Comparison of ENCODE assay signal across 10 cellular contexts in the genomic region with DNA sequence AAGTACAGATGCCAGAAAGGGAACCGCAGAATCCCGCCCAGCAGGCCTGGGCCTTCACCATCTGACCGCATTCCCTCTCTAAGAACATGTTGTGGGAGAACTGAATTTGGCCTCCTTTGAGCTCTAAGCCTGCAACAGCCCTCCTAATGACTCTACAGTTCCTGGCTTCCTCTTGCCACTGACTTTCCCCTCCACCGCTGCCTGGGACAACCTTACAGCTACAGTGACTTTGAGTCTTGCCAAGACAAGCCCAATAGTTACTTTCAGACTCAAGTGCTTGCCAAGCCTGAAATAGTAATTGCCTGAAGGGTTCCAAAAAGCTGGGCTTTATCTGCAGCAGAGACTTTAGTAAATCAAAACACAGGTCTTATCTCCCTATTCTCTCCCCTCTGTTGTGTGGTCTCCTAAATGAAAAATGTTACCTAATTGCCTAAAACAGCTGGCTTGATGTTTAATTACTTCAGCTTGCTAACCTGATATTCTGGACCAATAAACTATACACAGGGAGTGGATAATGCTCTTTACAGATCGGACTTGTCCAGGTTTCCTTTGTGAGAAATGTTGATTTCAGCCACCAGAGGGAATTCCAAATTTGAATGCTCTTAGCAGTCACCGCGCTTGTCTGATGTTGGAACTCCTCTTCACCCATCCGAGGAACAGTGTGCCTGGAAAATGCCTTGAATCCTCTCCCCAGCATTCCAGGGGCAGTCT.
DNase-seq lines count a peak whose midpoint lies in the region; ATAC-seq, FAIRE-seq and TF ChIP-seq lines count a peak whose summit lies in the region.
"Had no signal": no experiment of that assay in that cellular context is flagged by ENCODE, and none has a peak within 500 bp of the region (broad histone marks: within the 10 kb centered on the region; RNA-seq: fewer than 3 reads in every experiment).

No MANE protein-coding gene starts in this region.

- TF ChIP-seq EP300 in A549 (IDR thresholded peaks at IDR 0.05) (no peak), esophagus muscularis mucosa (IDR thresholded peaks at IDR 0.05) (no peak)

- H3K9me3 ChIP-seq in A549 (no peaks in the 10 kb centered on the region), esophagus muscularis mucosa (no peaks in the 10 kb centered on the region), mucosa of descending colon (no peaks in the 10 kb centered on the region)
- H3K9me3 ChIP-seq: BLaER1 treated with 17β-estradiol and CSF1 and Interleukin-3, amounts not matched to agents 10 nM and 100 nM had no signal

- DNase-seq in A549 (ENCODE audit: low read depth in 1 of 2, low spot score in 1 of 2) (no peak), NCI-H69 (lab: John Stamatoyannopoulos, UW) (peak; percentile 52), esophagus muscularis mucosa (ENCODE audit: extremely low spot score) (no peak), mucosa of descending colon (no peak), T-helper 2 cell (no peak)
- no peak for DNase-seq in stimulated activated CD4-positive, alpha-beta T cell treated with anti-CD3 and anti-CD28 coated beads, Interleukin-1b, Interleukin-23, amount 100 ng/mL, for 48 hours
- DNase-seq: activated naive CD4-positive, alpha-beta T cell treated with anti-CD3 and anti-CD28 coated beads, Interleukin-2, amount 50 U/mL, for 16 hours had no signal

- TF ChIP-seq CTCF in A549 (IDR thresholded peaks at IDR 0.05) = no peak
- peak in 2 of 3 experiments; percentile 16 to 42 for TF ChIP-seq CTCF in esophagus muscularis mucosa (IDR thresholded peaks at IDR 0.05)
- no peak for TF ChIP-seq CTCF in mucosa of descending colon (IDR thresholded peaks at IDR 0.05)

- no peak for TF ChIP-seq RAD21 in A549 (conservative IDR thresholded peaks at IDR 0.05 in 1 of 2, IDR thresholded peaks at IDR 0.05 in 1 of 2)

- no peaks in the 10 kb centered on the region for H3K27me3 ChIP-seq in esophagus muscularis mucosa
- H3K27me3 ChIP-seq: BLaER1 treated with 17β-estradiol and CSF1 and Interleukin-3, amounts not matched to agents 10 nM and 100 nM had no signal

- H3K36me3 ChIP-seq in esophagus muscularis mucosa (no peaks in the 10 kb centered on the region), mucosa of descending colon (ENCODE audit: low read depth) (no peaks in the 10 kb centered on the region)
- H3K36me3 ChIP-seq: BLaER1 treated with 17β-estradiol and CSF1 and Interleukin-3, amounts not matched to agents 10 nM and 100 nM had no signal

- intact Hi-C loops in esophagus muscularis mucosa (cut with DNase I) = no loop called here
- intact Hi-C loops in mucosa of descending colon (cut with DNase I, micrococcal nuclease) = no loop called here

- peak overlapping the region in 1 of 2 experiments; percentile 32; a peak in 1 of 6 replicates for H3K27ac ChIP-seq in A549
- H3K27ac ChIP-seq in esophagus muscularis mucosa (replicated peaks in 1 of 4) = peak overlapping the region; percentile 73 to 82 (median 76)
- H3K27ac ChIP-seq: BLaER1 treated with 17β-estradiol and CSF1 and Interleukin-3, amounts not matched to agents 10 nM and 100 nM had no signal

- H3K4me1 ChIP-seq in A549 (peaks cover 14% of the 10 kb centered on the region; the same call in 2 of the 3 replicates), esophagus muscularis mucosa (peaks cover 22 to 56% (median 42%) of the 10 kb centered on the region in 4 donors), mucosa of descending colon (ENCODE audit: low read depth) (no peaks in the 10 kb centered on the region)

- TF ChIP-seq POLR2A in A549 (IDR thresholded peaks at IDR 0.05; ENCODE audit: low read length) = no peak
- no peak for TF ChIP-seq POLR2A in esophagus muscularis mucosa (IDR thresholded peaks at IDR 0.05; ENCODE audit: low read depth)

- H3K4me3 ChIP-seq in A549 = no peak overlapping the region
- no peak overlapping the region for H3K4me3 ChIP-seq in esophagus muscularis mucosa
- H3K4me3 ChIP-seq in mucosa of descending colon = no peak overlapping the region
- H3K4me3 ChIP-seq: BLaER1 treated with 17β-estradiol and CSF1 and Interleukin-3, amounts not matched to agents 10 nM and 100 nM had no signal

- ATAC-seq in A549 (no peak), mucosa of descending colon (peak; percentile 48), GM19023 (IDR thresholded peaks at IDR 0.05; ENCODE audit: unreplicated experiment) (no peak), GM21619 (IDR thresholded peaks at IDR 0.05; ENCODE audit: unreplicated experiment) (no peak)

- H3K4me2 ChIP-seq in A549 = no peak overlapping the region
- H3K4me2 ChIP-seq: BLaER1 treated with 17β-estradiol and CSF1 and Interleukin-3, amounts not matched to agents 10 nM and 100 nM had no signal

- CTCF ChIA-PET in A549 (lab: Yijun Ruan, JAX) = interaction anchor here (0.6 to 1.8 kb wide), 6 partner anchors 9 to 522 kb away, joined by 3 to 6 read pairs (median 3); no protein-coding TSS in a partner anchor

- 94% methylated on average over 8 of the region's 8 CpGs for WGBS in A549 (ENCODE audit: missing lambda C conversion rate)
- WGBS in esophagus muscularis mucosa = 38% methylated on average over 8 of the region's 8 CpGs

- peak; percentile 56 for FAIRE-seq in A549 (lab: Jason Lieb, UNC)

- POLR2A ChIA-PET in A549 (lab: Yijun Ruan, JAX) = no interaction called here

TF ChIP-seq in A549, 52 proteins besides CTCF, POLR2A, EP300 and RAD21:
- TF ChIP-seq KDM1A (IDR thresholded peaks at IDR 0.05; ENCODE audit: low read depth) (no peak), CEBPB (IDR thresholded peaks at IDR 0.05) (no peak), JUNB (IDR thresholded peaks at IDR 0.05) (no peak), JUN (IDR thresholded peaks at IDR 0.05) (no peak), MYC (IDR thresholded peaks at IDR 0.05; ENCODE audit: borderline replicate concordance, low read length) (no peak), HOXA7 (CRISPR knock-in tag; IDR thresholded peaks at IDR 0.05) (no peak), REST (IDR thresholded peaks at IDR 0.05) (no peak), RNF2 (IDR thresholded peaks at IDR 0.05; ENCODE audit: borderline replicate concordance, low read depth) (no peak), FOXS1 (CRISPR knock-in tag; IDR thresholded peaks at IDR 0.05) (no peak), RCOR1 (IDR thresholded peaks at IDR 0.05; ENCODE audit: low read depth, low read length) (no peak), HOXB13 (CRISPR knock-in tag; IDR thresholded peaks at IDR 0.05; ENCODE audit: low read depth) (no peak), PHF8 (IDR thresholded peaks at IDR 0.05; ENCODE audit: borderline replicate concordance, low read depth) (no peak), CBX8 (IDR thresholded peaks at IDR 0.05) (no peak), HDAC2 (IDR thresholded peaks at IDR 0.05) (no peak), CBX2 (IDR thresholded peaks at IDR 0.05; ENCODE audit: borderline replicate concordance, low read depth) (no peak)
- TF ChIP-seq, protein P1, sequence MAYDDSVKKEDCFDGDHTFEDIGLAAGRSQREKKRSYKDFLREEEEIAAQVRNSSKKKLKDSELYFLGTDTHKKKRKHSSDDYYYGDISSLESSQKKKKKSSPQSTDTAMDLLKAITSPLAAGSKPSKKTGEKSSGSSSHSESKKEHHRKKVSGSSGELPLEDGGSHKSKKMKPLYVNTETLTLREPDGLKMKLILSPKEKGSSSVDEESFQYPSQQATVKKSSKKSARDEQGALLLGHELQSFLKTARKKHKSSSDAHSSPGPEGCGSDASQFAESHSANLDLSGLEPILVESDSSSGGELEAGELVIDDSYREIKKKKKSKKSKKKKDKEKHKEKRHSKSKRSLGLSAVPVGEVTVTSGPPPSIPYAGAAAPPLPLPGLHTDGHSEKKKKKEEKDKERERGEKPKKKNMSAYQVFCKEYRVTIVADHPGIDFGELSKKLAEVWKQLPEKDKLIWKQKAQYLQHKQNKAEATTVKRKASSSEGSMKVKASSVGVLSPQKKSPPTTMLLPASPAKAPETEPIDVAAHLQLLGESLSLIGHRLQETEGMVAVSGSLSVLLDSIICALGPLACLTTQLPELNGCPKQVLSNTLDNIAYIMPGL (CRISPR knock-in tag; IDR thresholded peaks at IDR 0.05; ENCODE audit: borderline replicate concordance) = no peak
- TF ChIP-seq, protein P2, sequence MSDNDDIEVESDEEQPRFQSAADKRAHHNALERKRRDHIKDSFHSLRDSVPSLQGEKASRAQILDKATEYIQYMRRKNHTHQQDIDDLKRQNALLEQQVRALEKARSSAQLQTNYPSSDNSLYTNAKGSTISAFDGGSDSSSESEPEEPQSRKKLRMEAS (IDR thresholded peaks at IDR 0.05) = no peak

Comparison
In these comparisons a context has a peak if more than half of its experiments do, and no peak if none do; other contexts are left out.
1. CTCF ChIP-seq: peak in esophagus muscularis mucosa (2 of 3); none in A549 (single experiment) and mucosa of descending colon (single experiment).